ENCODE assay signal across 8 cellular contexts in the genomic region with DNA sequence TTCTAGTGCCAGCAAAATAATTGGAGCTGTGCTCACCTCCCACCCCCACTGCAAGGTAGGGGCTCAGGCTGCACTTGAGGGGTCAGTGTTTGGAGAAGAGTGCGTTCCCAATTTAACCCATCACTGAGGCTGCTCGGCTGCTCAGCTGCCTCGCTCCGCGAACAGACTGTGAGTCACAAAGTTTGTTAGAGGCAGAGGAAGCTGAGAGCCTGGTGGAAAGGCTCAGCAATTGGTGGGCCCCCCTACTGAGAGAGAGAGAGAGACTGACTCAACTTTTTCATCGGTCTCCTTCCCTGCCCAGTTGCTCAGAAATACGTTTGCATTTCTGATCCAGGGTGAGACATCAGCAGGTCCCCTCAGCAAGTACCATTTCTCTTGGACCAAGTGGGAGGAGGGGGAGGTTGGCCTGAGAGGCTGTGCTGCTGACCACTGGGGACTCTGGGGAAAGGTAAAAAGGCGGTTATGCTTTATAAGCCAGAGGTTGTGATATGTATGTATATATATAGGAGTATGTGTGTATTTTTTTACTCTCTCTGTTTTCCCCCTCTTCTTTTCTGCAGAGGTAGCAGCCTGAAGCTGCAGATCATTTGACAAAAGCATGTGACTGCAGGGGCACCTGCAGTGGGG. TPM values are rescaled to one million over a fixed set of nuclear protein-coding genes. Genes with fewer than 3 reads are reported as not detected.
DNase-seq lines count a peak whose midpoint lies in the region; TF ChIP-seq lines count a peak whose summit lies in the region.

No MANE protein-coding gene starts in this region.

- DNase-seq in COLO668 (lab: John Stamatoyannopoulos, UW; ENCODE audit: unreplicated experiment), result peak; percentile 24
- peak; percentile 88 for DNase-seq in MG63
- DNase-seq in activated CD8-positive, alpha-beta memory T cell treated with anti-CD3 and anti-CD28 coated beads, Interleukin-2, amount 50 U/mL, for 4 hours, result peak; percentile 45
- DNase-seq in fibroblast of the conjunctiva (ENCODE audit: low read depth), result peak; percentile 14
- peak; percentile 47 for DNase-seq in spleen
- DNase-seq in NCI-H510A (lab: John Stamatoyannopoulos, UW), result no peak
- no peak for DNase-seq in NCI-H1694 treated with DMSO at 0.1 percent for 48 hours (lab: John Stamatoyannopoulos, UW)
- no peak for DNase-seq in ureter (ENCODE audit: low spot score)

- H3K4me1 ChIP-seq in spleen, result peaks cover 17 to 42% (median 28%) of the 10 kb centered on the region in 6 donors

- H3K4me3 ChIP-seq in MG63 (peak overlapping the region; percentile 48), spleen (peak overlapping the region in 6 of 8 donors; percentile 61 to 89 (median 74))

- intact Hi-C loops in spleen (cut with DNase I; ENCODE audit: low total_unique reads), result no loop called here

- no peak for TF ChIP-seq CTCF in spleen (IDR thresholded peaks at IDR 0.05 in 8 of 11, conservative IDR thresholded peaks at IDR 0.05 in 3 of 11)

- no peaks in the 10 kb centered on the region for H3K36me3 ChIP-seq in MG63
- no peaks in the 10 kb centered on the region for H3K36me3 ChIP-seq in spleen

- TF ChIP-seq POLR2A in spleen (IDR thresholded peaks at IDR 0.05), result no peak

- peaks cover 11% of the 10 kb centered on the region for H3K27me3 ChIP-seq in MG63
- H3K27me3 ChIP-seq in spleen (replicated peaks in 1 of 7), result peaks cover 0 to 63% (median 30%) of the 10 kb centered on the region in 7 donors

- WGBS in spleen, 5 donors, result 14 to 23% (median 16%) methylated on average over 4 to 8 of the region's 8 CpGs

- no peak overlapping the region for H3K27ac ChIP-seq in spleen

- H3K9me3 ChIP-seq in MG63, result no peaks in the 10 kb centered on the region
- no peaks in the 10 kb centered on the region for H3K9me3 ChIP-seq in spleen

RNA-seq across cellular contexts. Expression of a gene that starts 1.5 kb away (rescaled TPM):
- 0.17 and 0.43 TPM in 2 replicates for total RNA-seq in MG63 (2014; rRNA removed; shearing (Covaris generic); ENCODE audit: low replicate concordance)
- total RNA-seq in spleen (10 to 100 TPM in 3 of 7 donors, 1 to 10 TPM in 4; 4.4 to 13.2 (median 8.3) TPM), ureter (1.0 TPM)
- polyA plus RNA-seq in spleen, result 1 to 10 TPM in 1 of 3 donors, under 1 TPM in 2; 0.22 to 2.6 (median 0.39) TPM

Comparison
In these comparisons a context has a peak if more than half of its experiments do, and no peak if none do; other contexts are left out.
1. DNase-seq: peak in COLO668 (single experiment), MG63 (single experiment), activated CD8-positive, alpha-beta memory T cell treated with anti-CD3 and anti-CD28 coated beads, Interleukin-2, amount 50 U/mL, for 4 hours (single experiment), fibroblast of the conjunctiva (single experiment) and spleen (single experiment); none in NCI-H510A (single experiment), NCI-H1694 treated with DMSO at 0.1 percent for 48 hours (single experiment) and ureter (single experiment).